ENCODE assay signal across 28 cellular contexts in the genomic region with DNA sequence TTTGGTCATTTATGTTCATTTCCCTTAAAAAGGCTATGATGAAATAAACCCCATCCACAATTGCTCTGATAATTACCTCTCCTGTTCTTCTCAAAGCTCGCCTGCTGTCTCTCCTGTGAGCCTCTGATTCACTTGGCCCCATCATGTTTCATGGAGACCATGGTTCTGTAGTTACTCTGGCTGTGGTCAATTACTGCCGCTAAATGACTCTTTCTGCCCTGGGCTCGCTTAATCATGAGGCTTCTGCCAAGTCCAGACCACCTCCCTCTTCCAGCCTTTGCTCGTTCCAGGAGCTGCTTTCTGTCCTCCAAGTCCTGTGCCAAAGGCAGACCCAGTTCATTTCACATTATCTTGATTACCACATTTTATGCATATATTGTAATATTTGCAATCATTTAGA.
"Had no signal": no experiment of that assay in that cellular context is flagged by ENCODE, and none has a peak within 500 bp of the region (broad histone marks: within the 10 kb centered on the region; RNA-seq: fewer than 3 reads in every experiment).

No MANE protein-coding gene starts in this region.

- H3K4me3 ChIP-seq: esophagus squamous epithelium, left ventricle myocardium inferior, lower lobe of right lung, ovary, psoas muscle, sigmoid colon, thoracic aorta, transverse colon, upper lobe of right lung, uterus had no signal

- DNase-seq: cortex of kidney; effector memory CD8-positive, alpha-beta T cell; erythroblast; esophagus squamous epithelium; foreskin melanocyte; hypothalamus; immature natural killer cell; islet precursor cell; kidney glomerular epithelial cell; left colon; left ventricle myocardium inferior; lower lobe of right lung; naive thymus-derived CD8-positive, alpha-beta T cell; nephron progenitor cell; occipital lobe; ovary; posterior cingulate gyrus; psoas muscle; right cardiac atrium; sigmoid colon; stimulated activated CD4-positive, alpha-beta T cell treated with anti-CD3 and anti-CD28 coated beads, Interleukin-2, amount 100 ng/mL, for 24 hours; stimulated activated CD4-positive, alpha-beta T cell treated with anti-CD3 and anti-CD28 coated beads, Interleukin-4, amount 100 ng/mL, for 24 hours; stimulated activated naive CD8-positive, alpha-beta T cell treated with anti-CD3 and anti-CD28 coated beads, Interleukin-15, Interleukin-2, amounts not matched to agents 100 U/mL and 50 U/mL, for 24 hours; transverse colon; upper lobe of right lung; uterus had no signal

- ATAC-seq: effector memory CD8-positive, alpha-beta T cell; left colon; lower lobe of right lung; naive thymus-derived CD8-positive, alpha-beta T cell; psoas muscle; right cardiac atrium; stimulated activated effector memory CD8-positive, alpha-beta T cell treated with anti-CD3 and anti-CD28 coated beads, Interleukin-12 subunit alpha, Interleukin-12 subunit beta, amount 100 ng/mL, for 72 hours; stimulated activated naive CD8-positive, alpha-beta T cell treated with anti-CD3 and anti-CD28 coated beads, Interleukin-15, Interleukin-2, amounts not matched to agents 100 U/mL and 50 U/mL, for 24 hours; upper lobe of right lung had no signal
